In the genomic region with DNA sequence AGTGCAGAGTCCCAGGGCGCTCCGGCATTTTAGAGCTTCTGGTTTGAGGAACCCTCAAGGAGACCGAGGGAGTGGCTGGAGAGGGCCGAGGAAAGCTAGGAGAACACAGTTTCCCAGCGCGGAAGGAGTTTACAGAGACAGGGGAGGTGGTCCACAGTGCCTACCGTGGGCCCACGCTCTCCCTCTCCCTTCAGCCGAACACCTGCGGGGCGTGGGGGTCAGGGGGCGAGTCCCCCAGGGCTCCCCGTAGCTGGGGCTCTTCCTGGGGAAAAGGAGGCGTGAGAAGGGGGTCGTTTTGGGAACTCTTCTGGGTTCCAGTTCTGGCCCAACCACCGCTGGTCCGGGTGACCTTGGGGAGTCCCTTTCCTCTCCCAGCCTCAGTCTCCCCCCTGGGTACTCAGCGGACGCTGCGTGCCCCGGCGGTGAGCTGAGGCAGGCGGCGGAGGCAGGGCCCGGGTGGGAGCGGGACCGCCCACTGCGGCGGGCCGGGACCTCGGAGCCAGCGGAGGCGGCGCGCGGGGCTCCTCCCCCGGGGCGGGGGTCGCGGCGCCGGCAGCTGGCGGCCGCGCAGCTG, we compare ENCODE assay signal across 10 cellular contexts. TPM values are rescaled to one million over a fixed set of nuclear protein-coding genes. Genes with fewer than 3 reads are reported as not detected.
DNase-seq lines count a peak whose midpoint lies in the region; ATAC-seq and TF ChIP-seq lines count a peak whose summit lies in the region.
"Had no signal": no experiment of that assay in that cellular context is flagged by ENCODE, and none has a peak within 500 bp of the region (broad histone marks: within the 10 kb centered on the region; RNA-seq: fewer than 3 reads in every experiment).

No MANE protein-coding gene starts in this region.

- peaks cover 9% of the 10 kb centered on the region for H3K4me1 ChIP-seq in CD4-positive, alpha-beta memory T cell (ENCODE audit: insufficient read depth, low read length)

- ATAC-seq in GM18519 (IDR thresholded peaks at IDR 0.05; ENCODE audit: low FRiP score, unreplicated experiment) (no peak), GM18502 (IDR thresholded peaks at IDR 0.05; ENCODE audit: poor library complexity, unreplicated experiment) (no peak)

- POLR2A ChIA-PET in CD4-positive, alpha-beta memory T cell (lab: Charles Lee; ENCODE audit: partially characterized antibody): interaction anchor here (0.8 kb wide), 1 partner anchor 165 kb away, joined by 3 read pairs; a partner anchor contains a TSS

- no peak overlapping the region for H3K4me3 ChIP-seq in CD4-positive, alpha-beta memory T cell (ENCODE audit: low read length in 2 of 2)
- H3K4me3 ChIP-seq in Jurkat, Clone E6-1 (ENCODE audit: low read length): peak overlapping the region; percentile 21
- peak overlapping the region in 51 of 59 donors; percentile 10 to 90 (median 73) for H3K4me3 ChIP-seq in dorsolateral prefrontal cortex

- intact Hi-C loops in CD4-positive, alpha-beta memory T cell (cut with micrococcal nuclease): no loop called here
- intact Hi-C loops in dorsolateral prefrontal cortex (cut with DNase I): loop anchor here in 1 of 2 donors (5.0 kb wide), 2 partner anchors 58 to 87 kb away; a partner anchor contains a TSS

- TF ChIP-seq CTCF in dorsolateral prefrontal cortex (IDR thresholded peaks at IDR 0.05 in 54 of 56, conservative IDR thresholded peaks at IDR 0.05 in 2 of 56; ENCODE audit: low read depth in 1 of 56, partially characterized antibody in 56 of 56): no peak
- no peak for TF ChIP-seq CTCF in progenitor cell of endocrine pancreas (IDR thresholded peaks at IDR 0.05; ENCODE audit: unreplicated experiment)

- H3K27ac ChIP-seq in CD4-positive, alpha-beta memory T cell (ENCODE audit: low read depth, low read length): no peak overlapping the region
- peak overlapping the region in 16 of 59 donors; percentile 2 to 62 (median 32) for H3K27ac ChIP-seq in dorsolateral prefrontal cortex
- H3K27ac ChIP-seq: GM23248 had no signal

- H3K4me3 Mint-ChIP-seq in CD4-positive, alpha-beta memory T cell: peak overlapping the region; percentile 73 to 90 (median 82)
- peak overlapping the region; percentile 66 for H3K4me3 Mint-ChIP-seq in progenitor cell of endocrine pancreas (ENCODE audit: low read depth)

- DNase-seq in CD4-positive, alpha-beta memory T cell: no peak
- no peak for DNase-seq in Jurkat, Clone E6-1 (ENCODE audit: low read depth, low spot score)
- no peak for DNase-seq in dorsolateral prefrontal cortex
- DNase-seq in progenitor cell of endocrine pancreas (ENCODE audit: low spot score, unreplicated experiment): peak; percentile 63
- DNase-seq in activated CD8-positive, alpha-beta memory T cell treated with anti-CD3 and anti-CD28 coated beads, Interleukin-2, amount 50 U/mL, for 4 hours: no peak
- no peak for DNase-seq in stimulated activated naive CD4-positive, alpha-beta T cell treated with Interleukin-2 at 50 U/mL for 16 hours (lab: John Stamatoyannopoulos, UW)

- H3K36me3 Mint-ChIP-seq in CD4-positive, alpha-beta memory T cell: no peaks in the 10 kb centered on the region
- H3K36me3 Mint-ChIP-seq in progenitor cell of endocrine pancreas (ENCODE audit: insufficient read depth): no peaks in the 10 kb centered on the region

- H3K36me3 ChIP-seq in CD4-positive, alpha-beta memory T cell (ENCODE audit: insufficient read depth, low read length): no peaks in the 10 kb centered on the region

- no peaks in the 10 kb centered on the region for H3K9me3 ChIP-seq in CD4-positive, alpha-beta memory T cell (ENCODE audit: control insufficient read depth in 1 of 2, low read length in 2 of 2)

- H3K4me1 Mint-ChIP-seq in CD4-positive, alpha-beta memory T cell: peaks cover 6 to 18% (median 13%) of the 10 kb centered on the region in 4 donors
- peaks cover 11% of the 10 kb centered on the region for H3K4me1 Mint-ChIP-seq in progenitor cell of endocrine pancreas (ENCODE audit: low read depth)

- H3K9me3 Mint-ChIP-seq in CD4-positive, alpha-beta memory T cell: no peaks in the 10 kb centered on the region
- no peaks in the 10 kb centered on the region for H3K9me3 Mint-ChIP-seq in progenitor cell of endocrine pancreas (ENCODE audit: low read depth)

- peaks cover 22% of the 10 kb centered on the region for H3K27me3 ChIP-seq in CD4-positive, alpha-beta memory T cell (ENCODE audit: insufficient read depth, low read length)
- H3K27me3 ChIP-seq in dorsolateral prefrontal cortex: peaks cover 0 to 8% (median 0%) of the 10 kb centered on the region in 45 donors

- H3K27me3 Mint-ChIP-seq in CD4-positive, alpha-beta memory T cell: peaks cover 38 to 55% of the 10 kb centered on the region in 2 donors
- peaks cover 85% of the 10 kb centered on the region for H3K27me3 Mint-ChIP-seq in progenitor cell of endocrine pancreas

- H3K27ac Mint-ChIP-seq in CD4-positive, alpha-beta memory T cell: peak overlapping the region in 1 of 7 donors; percentile 4
- no peak overlapping the region for H3K27ac Mint-ChIP-seq in progenitor cell of endocrine pancreas

- CTCF ChIA-PET in CD4-positive, alpha-beta memory T cell (lab: Charles Lee; ENCODE audit: partially characterized antibody): no interaction called here

RNA-seq across cellular contexts. Expression of a gene that starts 0.4 kb away (rescaled TPM):
- total RNA-seq in CD4-positive, alpha-beta memory T cell: not detected
- polyA plus RNA-seq in CD4-positive, alpha-beta memory T cell: not detected
- 1.2 TPM for polyA plus RNA-seq in Jurkat, Clone E6-1 (2012; ENCODE audit: insufficient read depth, insufficient read length)
- total RNA-seq in dorsolateral prefrontal cortex: 1 to 10 TPM; 2.1 to 6.9 (median 4.1) TPM
- 0.31 and 0.44 TPM in 2 replicates for total RNA-seq in progenitor cell of endocrine pancreas
- total RNA-seq: dermis microvascular lymphatic vessel endothelial cell, GM23248 had no signal
- polyA plus RNA-seq: GM23248 had no signal

RNA-seq across cellular contexts. Expression of a gene that starts 58.0 kb away (rescaled TPM):
- 10 to 100 TPM; 48.2 to 51.1 TPM for total RNA-seq in CD4-positive, alpha-beta memory T cell
- 100 to 1,000 TPM; 201 to 226 TPM for polyA plus RNA-seq in CD4-positive, alpha-beta memory T cell
- 266 TPM for polyA plus RNA-seq in Jurkat, Clone E6-1 (2012; ENCODE audit: insufficient read depth, insufficient read length)
- total RNA-seq in dorsolateral prefrontal cortex (10 to 100 TPM; 30.0 to 71.9 (median 50.0) TPM), progenitor cell of endocrine pancreas (100 and 103 TPM in 2 replicates)

Comparison
In these comparisons a context has a peak if more than half of its experiments do, and no peak if none do; other contexts are left out.
1. H3K4me3 ChIP-seq: peak in Jurkat, Clone E6-1 (single experiment) and dorsolateral prefrontal cortex (51 of 59); none in CD4-positive, alpha-beta memory T cell (0 of 2).